In the genomic region with DNA sequence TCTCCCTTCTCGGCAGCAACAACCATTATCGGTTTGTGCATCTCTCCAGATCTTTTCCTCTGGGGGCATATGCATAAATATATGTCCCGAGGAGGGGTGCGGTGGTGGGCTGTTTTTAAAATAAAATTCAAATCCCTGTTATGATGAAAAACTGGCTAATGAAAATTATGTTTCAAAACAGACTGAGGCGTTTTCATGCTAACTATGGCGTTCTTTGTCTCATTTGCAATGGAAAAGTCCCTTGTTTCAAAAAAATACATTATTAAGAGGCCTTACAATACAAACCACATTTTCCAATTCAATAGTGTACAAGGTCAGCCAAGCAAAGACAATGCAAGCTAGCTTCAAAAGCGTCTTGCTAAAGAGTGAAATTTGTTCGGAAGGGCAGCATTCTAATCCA, we compare ENCODE assay signal across 7 cellular contexts. TPM values are rescaled to one million over a fixed set of nuclear protein-coding genes. Genes with fewer than 3 reads are reported as not detected.
"Had no signal": no experiment of that assay in that cellular context is flagged by ENCODE, and none has a peak within 500 bp of the region (broad histone marks: within the 10 kb centered on the region; RNA-seq: fewer than 3 reads in every experiment).

No MANE protein-coding gene starts in this region.

- H3K4me3 ChIP-seq: GM23248, K562 had no signal

- FAIRE-seq: K562 had no signal

- DNase-seq: GM23248, GOT3, H7, HCEC 1CT, IMR-90, KG1 had no signal

- ATAC-seq: K562 had no signal

RNA-seq across cellular contexts. Expression of gene APCDD1L, which starts 17.3 kb away (rescaled TPM):
- total RNA-seq: K562 had no signal
